1 cellular context compared by ENCODE assay signal in genomic region chr22:30424471-30425326, GRCh38.
TF ChIP-seq lines count a peak whose summit lies in the region.

No MANE protein-coding gene starts in this region.

TF ChIP-seq in HepG2, 621 proteins besides CTCF, POLR2A, EP300 and RAD21 (continues in another document):
- TF ChIP-seq ZBTB38 (CRISPR knock-in tag; IDR thresholded peaks at IDR 0.05) (peak; percentile 28; the same call in 1 of the 2 replicates), IKZF4 (CRISPR knock-in tag; IDR thresholded peaks at IDR 0.05; ENCODE audit: borderline replicate concordance, low read depth, not compliant biosample characterization) (no peak), ZNF629 (CRISPR knock-in tag; conservative IDR thresholded peaks at IDR 0.05) (peak; percentile 88), CENPT (CRISPR knock-in tag; IDR thresholded peaks at IDR 0.05; ENCODE audit: low read depth) (0 out of 2 replicates have a peak, but pooled peaks have one; percentile 41), MTA1 (CRISPR knock-in tag; IDR thresholded peaks at IDR 0.05; ENCODE audit: borderline replicate concordance) (no peak), ZMYM3 (CRISPR knock-in tag; IDR thresholded peaks at IDR 0.05) (0 out of 2 replicates have a peak, but pooled peaks have one; percentile 2), ISX (CRISPR knock-in tag; conservative IDR thresholded peaks at IDR 0.05) (no peak), ZNF44 (CRISPR knock-in tag; IDR thresholded peaks at IDR 0.05) (no peak), ZNF17 (CRISPR knock-in tag; IDR thresholded peaks at IDR 0.05) (0 out of 2 replicates have a peak, but pooled peaks have one; percentile 5), ZBTB3 (CRISPR knock-in tag; IDR thresholded peaks at IDR 0.05; ENCODE audit: borderline replicate concordance, low read depth) (no peak; the same call in 1 of the 2 replicates), ZNF354B (CRISPR knock-in tag; IDR thresholded peaks at IDR 0.05) (no peak), ZZZ3 (CRISPR knock-in tag; IDR thresholded peaks at IDR 0.05; ENCODE audit: borderline replicate concordance) (0 out of 2 replicates have a peak, but pooled peaks have one; percentile 7), ZNF768 (CRISPR knock-in tag; IDR thresholded peaks at IDR 0.05) (peak; percentile 82), RFXANK (CRISPR knock-in tag; IDR thresholded peaks at IDR 0.05) (no peak), ZBTB10 (CRISPR knock-in tag; IDR thresholded peaks at IDR 0.05; ENCODE audit: borderline replicate concordance) (no peak), CHD4 (IDR thresholded peaks at IDR 0.05; ENCODE audit: borderline replicate concordance, low read length) (peak; percentile 57; the same call in 1 of the 2 replicates), SNAI1 (CRISPR knock-in tag; IDR thresholded peaks at IDR 0.05; ENCODE audit: borderline replicate concordance) (0 out of 2 replicates have a peak, but pooled peaks have one; percentile 23), TMF1 (CRISPR knock-in tag; IDR thresholded peaks at IDR 0.05; ENCODE audit: low read depth) (no peak), NBN (conservative IDR thresholded peaks at IDR 0.05) (no peak), KDM5B (CRISPR knock-in tag; IDR thresholded peaks at IDR 0.05; ENCODE audit: borderline replicate concordance) (no peak)
- TF ChIP-seq, protein P1, sequence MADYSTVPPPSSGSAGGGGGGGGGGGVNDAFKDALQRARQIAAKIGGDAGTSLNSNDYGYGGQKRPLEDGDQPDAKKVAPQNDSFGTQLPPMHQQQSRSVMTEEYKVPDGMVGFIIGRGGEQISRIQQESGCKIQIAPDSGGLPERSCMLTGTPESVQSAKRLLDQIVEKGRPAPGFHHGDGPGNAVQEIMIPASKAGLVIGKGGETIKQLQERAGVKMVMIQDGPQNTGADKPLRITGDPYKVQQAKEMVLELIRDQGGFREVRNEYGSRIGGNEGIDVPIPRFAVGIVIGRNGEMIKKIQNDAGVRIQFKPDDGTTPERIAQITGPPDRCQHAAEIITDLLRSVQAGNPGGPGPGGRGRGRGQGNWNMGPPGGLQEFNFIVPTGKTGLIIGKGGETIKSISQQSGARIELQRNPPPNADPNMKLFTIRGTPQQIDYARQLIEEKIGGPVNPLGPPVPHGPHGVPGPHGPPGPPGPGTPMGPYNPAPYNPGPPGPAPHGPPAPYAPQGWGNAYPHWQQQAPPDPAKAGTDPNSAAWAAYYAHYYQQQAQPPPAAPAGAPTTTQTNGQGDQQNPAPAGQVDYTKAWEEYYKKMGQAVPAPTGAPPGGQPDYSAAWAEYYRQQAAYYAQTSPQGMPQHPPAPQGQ (CRISPR knock-in tag; IDR thresholded peaks at IDR 0.05; ENCODE audit: borderline replicate concordance): no peak
- TF ChIP-seq, protein P2, sequence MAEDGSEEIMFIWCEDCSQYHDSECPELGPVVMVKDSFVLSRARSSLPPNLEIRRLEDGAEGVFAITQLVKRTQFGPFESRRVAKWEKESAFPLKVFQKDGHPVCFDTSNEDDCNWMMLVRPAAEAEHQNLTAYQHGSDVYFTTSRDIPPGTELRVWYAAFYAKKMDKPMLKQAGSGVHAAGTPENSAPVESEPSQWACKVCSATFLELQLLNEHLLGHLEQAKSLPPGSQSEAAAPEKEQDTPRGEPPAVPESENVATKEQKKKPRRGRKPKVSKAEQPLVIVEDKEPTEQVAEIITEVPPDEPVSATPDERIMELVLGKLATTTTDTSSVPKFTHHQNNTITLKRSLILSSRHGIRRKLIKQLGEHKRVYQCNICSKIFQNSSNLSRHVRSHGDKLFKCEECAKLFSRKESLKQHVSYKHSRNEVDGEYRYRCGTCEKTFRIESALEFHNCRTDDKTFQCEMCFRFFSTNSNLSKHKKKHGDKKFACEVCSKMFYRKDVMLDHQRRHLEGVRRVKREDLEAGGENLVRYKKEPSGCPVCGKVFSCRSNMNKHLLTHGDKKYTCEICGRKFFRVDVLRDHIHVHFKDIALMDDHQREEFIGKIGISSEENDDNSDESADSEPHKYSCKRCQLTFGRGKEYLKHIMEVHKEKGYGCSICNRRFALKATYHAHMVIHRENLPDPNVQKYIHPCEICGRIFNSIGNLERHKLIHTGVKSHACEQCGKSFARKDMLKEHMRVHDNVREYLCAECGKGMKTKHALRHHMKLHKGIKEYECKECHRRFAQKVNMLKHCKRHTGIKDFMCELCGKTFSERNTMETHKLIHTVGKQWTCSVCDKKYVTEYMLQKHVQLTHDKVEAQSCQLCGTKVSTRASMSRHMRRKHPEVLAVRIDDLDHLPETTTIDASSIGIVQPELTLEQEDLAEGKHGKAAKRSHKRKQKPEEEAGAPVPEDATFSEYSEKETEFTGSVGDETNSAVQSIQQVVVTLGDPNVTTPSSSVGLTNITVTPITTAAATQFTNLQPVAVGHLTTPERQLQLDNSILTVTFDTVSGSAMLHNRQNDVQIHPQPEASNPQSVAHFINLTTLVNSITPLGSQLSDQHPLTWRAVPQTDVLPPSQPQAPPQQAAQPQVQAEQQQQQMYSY (CRISPR knock-in tag; IDR thresholded peaks at IDR 0.05): 0 out of 2 replicates have a peak, but pooled peaks have one; percentile 1
- TF ChIP-seq, protein P3, sequence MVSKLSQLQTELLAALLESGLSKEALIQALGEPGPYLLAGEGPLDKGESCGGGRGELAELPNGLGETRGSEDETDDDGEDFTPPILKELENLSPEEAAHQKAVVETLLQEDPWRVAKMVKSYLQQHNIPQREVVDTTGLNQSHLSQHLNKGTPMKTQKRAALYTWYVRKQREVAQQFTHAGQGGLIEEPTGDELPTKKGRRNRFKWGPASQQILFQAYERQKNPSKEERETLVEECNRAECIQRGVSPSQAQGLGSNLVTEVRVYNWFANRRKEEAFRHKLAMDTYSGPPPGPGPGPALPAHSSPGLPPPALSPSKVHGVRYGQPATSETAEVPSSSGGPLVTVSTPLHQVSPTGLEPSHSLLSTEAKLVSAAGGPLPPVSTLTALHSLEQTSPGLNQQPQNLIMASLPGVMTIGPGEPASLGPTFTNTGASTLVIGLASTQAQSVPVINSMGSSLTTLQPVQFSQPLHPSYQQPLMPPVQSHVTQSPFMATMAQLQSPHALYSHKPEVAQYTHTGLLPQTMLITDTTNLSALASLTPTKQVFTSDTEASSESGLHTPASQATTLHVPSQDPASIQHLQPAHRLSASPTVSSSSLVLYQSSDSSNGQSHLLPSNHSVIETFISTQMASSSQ (IDR thresholded peaks at IDR 0.05; ENCODE audit: low read depth): no peak
- TF ChIP-seq, protein P3 (CRISPR knock-in tag; IDR thresholded peaks at IDR 0.05; ENCODE audit: borderline replicate concordance): no peak
- TF ChIP-seq, protein P4, sequence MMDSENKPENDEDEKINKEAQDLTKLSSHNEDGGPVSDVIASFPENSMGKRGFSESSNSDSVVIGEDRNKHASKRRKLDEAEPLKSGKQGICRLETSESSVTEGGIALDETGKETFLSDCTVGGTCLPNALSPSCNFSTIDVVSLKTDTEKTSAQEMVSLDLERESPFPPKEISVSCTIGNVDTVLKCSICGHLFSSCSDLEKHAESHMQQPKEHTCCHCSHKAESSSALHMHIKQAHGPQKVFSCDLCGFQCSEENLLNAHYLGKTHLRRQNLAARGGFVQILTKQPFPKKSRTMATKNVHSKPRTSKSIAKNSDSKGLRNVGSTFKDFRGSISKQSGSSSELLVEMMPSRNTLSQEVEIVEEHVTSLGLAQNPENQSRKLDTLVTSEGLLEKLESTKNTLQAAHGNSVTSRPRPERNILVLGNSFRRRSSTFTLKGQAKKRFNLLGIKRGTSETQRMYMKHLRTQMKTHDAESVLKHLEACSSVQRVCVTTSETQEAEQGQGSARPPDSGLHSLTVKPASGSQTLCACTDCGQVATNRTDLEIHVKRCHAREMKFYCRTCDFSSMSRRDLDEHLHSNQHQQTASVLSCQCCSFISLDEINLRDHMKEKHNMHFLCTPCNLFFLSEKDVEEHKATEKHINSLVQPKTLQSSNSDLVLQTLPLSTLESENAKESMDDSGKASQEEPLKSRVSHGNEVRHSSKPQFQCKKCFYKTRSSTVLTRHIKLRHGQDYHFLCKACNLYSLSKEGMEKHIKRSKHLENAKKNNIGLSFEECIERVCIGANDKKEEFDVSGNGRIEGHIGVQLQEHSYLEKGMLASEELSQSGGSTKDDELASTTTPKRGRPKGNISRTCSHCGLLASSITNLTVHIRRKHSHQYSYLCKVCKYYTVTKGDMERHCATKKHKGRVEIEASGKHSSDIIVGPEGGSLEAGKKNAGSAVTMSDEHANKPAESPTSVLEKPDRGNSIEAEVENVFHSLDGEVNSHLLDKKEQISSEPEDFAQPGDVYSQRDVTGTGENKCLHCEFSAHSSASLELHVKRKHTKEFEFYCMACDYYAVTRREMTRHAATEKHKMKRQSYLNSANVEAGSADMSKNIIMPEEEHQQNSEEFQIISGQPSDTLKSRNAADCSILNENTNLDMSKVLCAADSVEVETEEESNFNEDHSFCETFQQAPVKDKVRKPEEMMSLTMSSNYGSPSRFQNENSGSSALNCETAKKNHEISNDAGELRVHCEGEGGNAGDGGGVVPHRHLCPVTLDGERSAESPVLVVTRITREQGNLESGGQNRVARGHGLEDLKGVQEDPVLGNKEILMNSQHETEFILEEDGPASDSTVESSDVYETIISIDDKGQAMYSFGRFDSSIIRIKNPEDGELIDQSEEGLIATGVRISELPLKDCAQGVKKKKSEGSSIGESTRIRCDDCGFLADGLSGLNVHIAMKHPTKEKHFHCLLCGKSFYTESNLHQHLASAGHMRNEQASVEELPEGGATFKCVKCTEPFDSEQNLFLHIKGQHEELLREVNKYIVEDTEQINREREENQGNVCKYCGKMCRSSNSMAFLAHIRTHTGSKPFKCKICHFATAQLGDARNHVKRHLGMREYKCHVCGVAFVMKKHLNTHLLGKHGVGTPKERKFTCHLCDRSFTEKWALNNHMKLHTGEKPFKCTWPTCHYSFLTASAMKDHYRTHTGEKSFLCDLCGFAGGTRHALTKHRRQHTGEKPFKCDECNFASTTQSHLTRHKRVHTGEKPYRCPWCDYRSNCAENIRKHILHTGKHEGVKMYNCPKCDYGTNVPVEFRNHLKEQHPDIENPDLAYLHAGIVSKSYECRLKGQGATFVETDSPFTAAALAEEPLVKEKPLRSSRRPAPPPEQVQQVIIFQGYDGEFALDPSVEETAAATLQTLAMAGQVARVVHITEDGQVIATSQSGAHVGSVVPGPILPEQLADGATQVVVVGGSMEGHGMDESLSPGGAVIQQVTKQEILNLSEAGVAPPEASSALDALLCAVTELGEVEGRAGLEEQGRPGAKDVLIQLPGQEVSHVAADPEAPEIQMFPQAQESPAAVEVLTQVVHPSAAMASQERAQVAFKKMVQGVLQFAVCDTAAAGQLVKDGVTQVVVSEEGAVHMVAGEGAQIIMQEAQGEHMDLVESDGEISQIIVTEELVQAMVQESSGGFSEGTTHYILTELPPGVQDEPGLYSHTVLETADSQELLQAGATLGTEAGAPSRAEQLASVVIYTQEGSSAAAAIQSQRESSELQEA (CRISPR knock-in tag; IDR thresholded peaks at IDR 0.05; ENCODE audit: not compliant biosample characterization): no peak
- TF ChIP-seq, protein P5, sequence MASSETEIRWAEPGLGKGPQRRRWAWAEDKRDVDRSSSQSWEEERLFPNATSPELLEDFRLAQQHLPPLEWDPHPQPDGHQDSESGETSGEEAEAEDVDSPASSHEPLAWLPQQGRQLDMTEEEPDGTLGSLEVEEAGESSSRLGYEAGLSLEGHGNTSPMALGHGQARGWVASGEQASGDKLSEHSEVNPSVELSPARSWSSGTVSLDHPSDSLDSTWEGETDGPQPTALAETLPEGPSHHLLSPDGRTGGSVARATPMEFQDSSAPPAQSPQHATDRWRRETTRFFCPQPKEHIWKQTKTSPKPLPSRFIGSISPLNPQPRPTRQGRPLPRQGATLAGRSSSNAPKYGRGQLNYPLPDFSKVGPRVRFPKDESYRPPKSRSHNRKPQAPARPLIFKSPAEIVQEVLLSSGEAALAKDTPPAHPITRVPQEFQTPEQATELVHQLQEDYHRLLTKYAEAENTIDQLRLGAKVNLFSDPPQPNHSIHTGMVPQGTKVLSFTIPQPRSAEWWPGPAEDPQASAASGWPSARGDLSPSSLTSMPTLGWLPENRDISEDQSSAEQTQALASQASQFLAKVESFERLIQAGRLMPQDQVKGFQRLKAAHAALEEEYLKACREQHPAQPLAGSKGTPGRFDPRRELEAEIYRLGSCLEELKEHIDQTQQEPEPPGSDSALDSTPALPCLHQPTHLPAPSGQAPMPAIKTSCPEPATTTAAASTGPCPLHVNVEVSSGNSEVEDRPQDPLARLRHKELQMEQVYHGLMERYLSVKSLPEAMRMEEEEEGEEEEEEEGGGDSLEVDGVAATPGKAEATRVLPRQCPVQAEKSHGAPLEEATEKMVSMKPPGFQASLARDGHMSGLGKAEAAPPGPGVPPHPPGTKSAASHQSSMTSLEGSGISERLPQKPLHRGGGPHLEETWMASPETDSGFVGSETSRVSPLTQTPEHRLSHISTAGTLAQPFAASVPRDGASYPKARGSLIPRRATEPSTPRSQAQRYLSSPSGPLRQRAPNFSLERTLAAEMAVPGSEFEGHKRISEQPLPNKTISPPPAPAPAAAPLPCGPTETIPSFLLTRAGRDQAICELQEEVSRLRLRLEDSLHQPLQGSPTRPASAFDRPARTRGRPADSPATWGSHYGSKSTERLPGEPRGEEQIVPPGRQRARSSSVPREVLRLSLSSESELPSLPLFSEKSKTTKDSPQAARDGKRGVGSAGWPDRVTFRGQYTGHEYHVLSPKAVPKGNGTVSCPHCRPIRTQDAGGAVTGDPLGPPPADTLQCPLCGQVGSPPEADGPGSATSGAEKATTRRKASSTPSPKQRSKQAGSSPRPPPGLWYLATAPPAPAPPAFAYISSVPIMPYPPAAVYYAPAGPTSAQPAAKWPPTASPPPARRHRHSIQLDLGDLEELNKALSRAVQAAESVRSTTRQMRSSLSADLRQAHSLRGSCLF (CRISPR knock-in tag; IDR thresholded peaks at IDR 0.05; ENCODE audit: borderline replicate concordance): peak; percentile 6; the same call in 1 of the 2 replicates
